In the genomic region with DNA sequence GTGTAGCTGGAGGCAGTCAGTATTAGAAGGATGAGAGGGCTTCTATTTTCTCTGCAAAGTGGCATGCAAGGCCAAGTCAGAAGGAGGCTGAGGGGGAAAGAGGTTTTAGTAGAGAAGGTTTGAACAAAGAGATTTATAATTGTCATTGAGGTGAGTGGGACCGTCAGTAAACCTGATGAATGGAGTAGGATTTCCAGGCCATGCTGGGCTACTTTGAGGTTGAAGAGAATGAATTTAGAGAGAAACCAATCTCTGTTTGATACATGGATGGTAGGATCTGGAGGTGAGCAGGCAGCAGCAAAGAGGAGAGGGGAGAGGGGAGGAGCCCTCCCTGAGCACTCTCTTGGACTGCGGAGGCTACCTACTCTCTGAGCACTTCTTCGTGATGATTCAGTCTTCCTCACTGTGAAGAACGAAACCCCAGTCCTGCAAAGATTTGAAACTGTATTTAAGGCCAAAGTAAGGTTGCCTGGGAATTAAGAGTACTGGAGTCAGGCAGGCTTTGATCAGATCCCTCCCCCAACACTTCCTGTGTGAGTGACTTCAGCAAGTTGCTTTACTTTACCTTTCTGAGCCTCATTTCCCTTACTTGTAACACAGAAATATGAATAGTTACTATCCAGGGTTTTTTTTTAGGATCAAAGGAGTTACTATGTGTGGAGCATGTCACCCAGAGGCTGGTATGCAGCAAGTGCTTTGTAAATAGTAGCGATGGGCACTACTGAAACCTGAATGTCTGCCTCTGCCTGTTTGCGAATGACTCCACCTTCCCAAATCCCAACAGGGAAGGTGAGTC, we compare ENCODE assay signal across 11 cellular contexts.
A peak's percentile ranks its signal among the peaks of the same experiment; 100 is the strongest.
DNase-seq lines count a peak whose midpoint lies in the region; ATAC-seq and TF ChIP-seq lines count a peak whose summit lies in the region.
"Had no signal": no experiment of that assay in that cellular context is flagged by ENCODE, and none has a peak within 500 bp of the region (broad histone marks: within the 10 kb centered on the region; RNA-seq: fewer than 3 reads in every experiment).

No MANE protein-coding gene starts in this region.

- peak overlapping the region; percentile 85 for H3K27ac Mint-ChIP-seq in activated naive CD4-positive, alpha-beta T cell treated with anti-CD3 and anti-CD28 coated beads, Interleukin-2, amount 10 ng/mL, durations not matched to agents 7 days and 5 days
- H3K27ac Mint-ChIP-seq in activated CD8-positive, alpha-beta T cell treated with anti-CD3 and anti-CD28 coated beads for 36 hours: peak overlapping the region; percentile 67
- H3K27ac Mint-ChIP-seq in type B pancreatic cell: peak overlapping the region; percentile 77

- no peaks in the 10 kb centered on the region for H3K9me3 Mint-ChIP-seq in activated naive CD4-positive, alpha-beta T cell treated with anti-CD3 and anti-CD28 coated beads, Interleukin-2, amount 10 ng/mL, durations not matched to agents 7 days and 5 days
- H3K9me3 Mint-ChIP-seq in activated CD8-positive, alpha-beta T cell treated with anti-CD3 and anti-CD28 coated beads for 36 hours: no peaks in the 10 kb centered on the region
- H3K9me3 Mint-ChIP-seq in type B pancreatic cell: no peaks in the 10 kb centered on the region

- peak; percentile 42 for DNase-seq in activated naive CD4-positive, alpha-beta T cell treated with anti-CD3 and anti-CD28 coated beads, Interleukin-2, amount 10 ng/mL, durations not matched to agents 7 days and 5 days
- DNase-seq in activated naive CD4-positive, alpha-beta T cell treated with anti-CD3 and anti-CD28 coated beads, Interleukin-2, amount 50 U/mL, for 16 hours: no peak
- no peak for DNase-seq in activated CD8-positive, alpha-beta T cell treated with anti-CD3 and anti-CD28 coated beads for 36 hours
- peak; percentile 5 for DNase-seq in left kidney (ENCODE audit: low read depth, low spot score)
- DNase-seq in type B pancreatic cell (ENCODE audit: extremely low spot score, unreplicated experiment): no peak
- no peak for DNase-seq in dedifferentiated amniotic fluid mesenchymal stem cell (ENCODE audit: extremely low spot score)
- no peak for DNase-seq in CD1c-positive myeloid dendritic cell (ENCODE audit: extremely low spot score)
- no peak for DNase-seq in DMS 273 (lab: John Stamatoyannopoulos, UW; ENCODE audit: unreplicated experiment)
- DNase-seq: COR-L47, dorsolateral prefrontal cortex, mucosa of descending colon had no signal

- H3K27me3 Mint-ChIP-seq in activated naive CD4-positive, alpha-beta T cell treated with anti-CD3 and anti-CD28 coated beads, Interleukin-2, amount 10 ng/mL, durations not matched to agents 7 days and 5 days: no peaks in the 10 kb centered on the region
- no peaks in the 10 kb centered on the region for H3K27me3 Mint-ChIP-seq in activated CD8-positive, alpha-beta T cell treated with anti-CD3 and anti-CD28 coated beads for 36 hours
- no peaks in the 10 kb centered on the region for H3K27me3 Mint-ChIP-seq in type B pancreatic cell

- H3K4me1 Mint-ChIP-seq in activated naive CD4-positive, alpha-beta T cell treated with anti-CD3 and anti-CD28 coated beads, Interleukin-2, amount 10 ng/mL, durations not matched to agents 7 days and 5 days: peaks cover 68% of the 10 kb centered on the region
- H3K4me1 Mint-ChIP-seq in activated CD8-positive, alpha-beta T cell treated with anti-CD3 and anti-CD28 coated beads for 36 hours (ENCODE audit: low read depth): peaks cover 69% of the 10 kb centered on the region
- peaks cover 31% of the 10 kb centered on the region for H3K4me1 Mint-ChIP-seq in type B pancreatic cell (ENCODE audit: unreplicated experiment)

- TF ChIP-seq CTCF in activated CD8-positive, alpha-beta T cell treated with anti-CD3 and anti-CD28 coated beads for 36 hours (IDR thresholded peaks at IDR 0.05): no peak
- TF ChIP-seq CTCF in type B pancreatic cell (conservative IDR thresholded peaks at IDR 0.05): no peak

- POLR2A ChIA-PET in activated CD8-positive, alpha-beta T cell treated with anti-CD3 and anti-CD28 coated beads for 36 hours (lab: Charles Lee): interaction anchor here (1.5 kb wide), 2 partner anchors 32 to 36 kb away, joined by 3 to 4 read pairs; no protein-coding TSS in a partner anchor

- H3K36me3 Mint-ChIP-seq in activated naive CD4-positive, alpha-beta T cell treated with anti-CD3 and anti-CD28 coated beads, Interleukin-2, amount 10 ng/mL, durations not matched to agents 7 days and 5 days: peaks cover 78% of the 10 kb centered on the region
- H3K36me3 Mint-ChIP-seq in activated CD8-positive, alpha-beta T cell treated with anti-CD3 and anti-CD28 coated beads for 36 hours (ENCODE audit: low read depth): peaks cover 68% of the 10 kb centered on the region
- H3K36me3 Mint-ChIP-seq in type B pancreatic cell: peaks cover 29% of the 10 kb centered on the region

- ATAC-seq in activated CD8-positive, alpha-beta T cell treated with anti-CD3 and anti-CD28 coated beads for 36 hours: peak; percentile 46

- peak overlapping the region; percentile 26 for H3K4me3 Mint-ChIP-seq in activated naive CD4-positive, alpha-beta T cell treated with anti-CD3 and anti-CD28 coated beads, Interleukin-2, amount 10 ng/mL, durations not matched to agents 7 days and 5 days
- no peak overlapping the region for H3K4me3 Mint-ChIP-seq in activated CD8-positive, alpha-beta T cell treated with anti-CD3 and anti-CD28 coated beads for 36 hours
- H3K4me3 Mint-ChIP-seq in type B pancreatic cell: no peak overlapping the region

- CTCF ChIA-PET in activated naive CD4-positive, alpha-beta T cell treated with anti-CD3 and anti-CD28 coated beads, Interleukin-2, amount 10 ng/mL, durations not matched to agents 7 days and 5 days (lab: Charles Lee): interaction anchor here (0.8 to 2.4 kb wide), 3 partner anchors 12 to 17 kb away, joined by 3 to 7 read pairs (median 5); no protein-coding TSS in a partner anchor
- CTCF ChIA-PET in activated CD8-positive, alpha-beta T cell treated with anti-CD3 and anti-CD28 coated beads for 36 hours (lab: Charles Lee): interaction anchor here (1.0 to 1.4 kb wide), 4 partner anchors 36 to 216 kb away, joined by 3 to 5 read pairs (median 4); a partner anchor contains a TSS

- intact Hi-C loops in activated CD8-positive, alpha-beta T cell treated with anti-CD3 and anti-CD28 coated beads for 36 hours (cut with micrococcal nuclease): no loop called here

Comparison
In these comparisons a context has a peak if more than half of its experiments do, and no peak if none do; other contexts are left out.
1. DNase-seq: peak in activated naive CD4-positive, alpha-beta T cell treated with anti-CD3 and anti-CD28 coated beads, Interleukin-2, amount 10 ng/mL, durations not matched to agents 7 days and 5 days (single experiment) and left kidney (single experiment); none in activated naive CD4-positive, alpha-beta T cell treated with anti-CD3 and anti-CD28 coated beads, Interleukin-2, amount 50 U/mL, for 16 hours (single experiment), activated CD8-positive, alpha-beta T cell treated with anti-CD3 and anti-CD28 coated beads for 36 hours (single experiment), type B pancreatic cell (single experiment), dedifferentiated amniotic fluid mesenchymal stem cell (single experiment), CD1c-positive myeloid dendritic cell (single experiment) and DMS 273 (single experiment).
2. Peak in every context shown above with its lines, with median percentiles within 50 percentile points of each other: H3K27ac Mint-ChIP-seq.